In genomic region chr12:109440851-109441490, GRCh38 we compare ENCODE assay signal across 1 cellular context.
TF ChIP-seq lines count a peak whose summit lies in the region.

No MANE protein-coding gene starts in this region.

TF ChIP-seq in K562, 482 proteins besides CTCF, POLR2A, EP300 and RAD21 (continued from another document):
- no peak for TF ChIP-seq PYGO2 (tag; IDR thresholded peaks at IDR 0.05)
- TF ChIP-seq NFIC (IDR thresholded peaks at IDR 0.05) = peak; percentile 61; the same call in 1 of the 2 replicates
- TF ChIP-seq NELFE (IDR thresholded peaks at IDR 0.05; ENCODE audit: insufficient read depth, insufficient read length) = no peak
- peak; percentile 82 for TF ChIP-seq RFX1 (IDR thresholded peaks at IDR 0.05)
- no peak for TF ChIP-seq IRF1 (CRISPR knock-in tag; IDR thresholded peaks at IDR 0.05; ENCODE audit: borderline replicate concordance)
